Comparison of ENCODE assay signal across 13 cellular contexts in the genomic region with DNA sequence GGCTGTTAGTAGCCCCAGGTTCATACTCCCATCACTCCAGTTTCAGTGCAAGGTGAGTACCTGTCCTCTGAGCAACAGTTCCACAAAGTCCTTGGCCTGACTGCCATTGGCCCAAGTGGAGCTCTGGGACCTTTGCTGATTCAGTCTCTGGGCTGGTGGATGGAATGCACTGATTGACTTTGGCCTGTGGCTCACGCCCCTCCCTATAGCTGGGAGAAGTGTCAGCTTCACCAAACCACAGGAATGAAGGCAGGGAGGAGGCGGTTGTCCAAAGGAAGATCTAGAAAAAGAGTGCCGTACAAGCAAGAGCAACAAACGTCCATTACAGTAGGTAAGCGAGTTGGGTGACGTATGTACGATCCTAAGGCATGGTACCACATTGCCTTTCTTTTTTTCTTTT. TPM values are rescaled to one million over a fixed set of nuclear protein-coding genes. Genes with fewer than 3 reads are reported as not detected.
DNase-seq lines count a peak whose midpoint lies in the region; TF ChIP-seq lines count a peak whose summit lies in the region.
"Had no signal": no experiment of that assay in that cellular context is flagged by ENCODE, and none has a peak within 500 bp of the region (broad histone marks: within the 10 kb centered on the region; RNA-seq: fewer than 3 reads in every experiment).

No MANE protein-coding gene starts in this region.

- TF ChIP-seq CTCF in choroid plexus epithelial cell (conservative IDR thresholded peaks at IDR 0.05; ENCODE audit: low read depth, low read length) = no peak

- in situ Hi-C loops in Caki2 (cut with HindIII; ENCODE audit: low pct_unique_long_range_greater_than_20kb, low sequenced_read_pairs) = no loop called here

- no peak overlapping the region for H3K4me3 ChIP-seq in choroid plexus epithelial cell (ENCODE audit: low read depth, low read length)
- H3K4me3 ChIP-seq: GM12878 had no signal

- peak; percentile 19 for DNase-seq in Caki2 (ENCODE audit: low read depth)
- peak; percentile 93 for DNase-seq in M059J (ENCODE audit: low read depth)
- peak; percentile 81 for DNase-seq in choroid plexus epithelial cell (ENCODE audit: low read depth)
- DNase-seq in myocyte (ENCODE audit: low read depth) = peak; percentile 93
- DNase-seq in NCI-H2029 treated with DMSO at 0.1 percent for 48 hours (lab: John Stamatoyannopoulos, UW) = no peak
- no peak for DNase-seq in GDM1 (lab: John Stamatoyannopoulos, UW)
- DNase-seq in NCI-H524 (lab: John Stamatoyannopoulos, UW) = no peak
- no peak for DNase-seq in NCI-H345 (lab: John Stamatoyannopoulos, UW)
- DNase-seq: activated CD8-positive, alpha-beta memory T cell treated with anti-CD3 and anti-CD28 coated beads, Interleukin-2, amount 50 U/mL, for 48 hours; aorta; CD4-positive, alpha-beta T cell; stimulated activated CD4-positive, alpha-beta T cell treated with anti-CD3 and anti-CD28 coated beads, Interleukin-1b, Interleukin-23, amount 100 ng/mL, for 48 hours had no signal

RNA-seq across cellular contexts. Expression of a gene that starts 34.0 kb away (rescaled TPM):
- 8.5 and 12.1 TPM in 2 replicates for total RNA-seq in Caki2 (2014; rRNA removed; shearing (Covaris generic); ENCODE audit: low replicate concordance)
- total RNA-seq in M059J (2014; rRNA removed; shearing (Covaris generic)) = 62.5 and 79.6 TPM in 2 replicates
- total RNA-seq in myocyte = 0.24 TPM in 1 of 2 replicates, not detected in the other
- 0.14 TPM for polyA plus RNA-seq in myocyte (2012)

RNA-seq across cellular contexts. Expression of a gene that starts 53.8 kb away (rescaled TPM):
- 8.4 and 32.7 TPM in 2 replicates for total RNA-seq in Caki2 (2014; rRNA removed; shearing (Covaris generic); ENCODE audit: low replicate concordance)
- total RNA-seq in M059J (2014; rRNA removed; shearing (Covaris generic)) = 46.0 and 46.4 TPM in 2 replicates
- 19.6 and 24.2 TPM in 2 replicates for total RNA-seq in myocyte
- 11.9 TPM for polyA plus RNA-seq in myocyte (2012)

Comparison
In these comparisons a context has a peak if more than half of its experiments do, and no peak if none do; other contexts are left out.
1. DNase-seq: peak in Caki2 (single experiment), M059J (single experiment), choroid plexus epithelial cell (single experiment) and myocyte (single experiment); none in NCI-H2029 treated with DMSO at 0.1 percent for 48 hours (single experiment), GDM1 (single experiment), NCI-H524 (0 of 2) and NCI-H345 (single experiment).